1 cellular context compared by ENCODE assay signal in the genomic region with DNA sequence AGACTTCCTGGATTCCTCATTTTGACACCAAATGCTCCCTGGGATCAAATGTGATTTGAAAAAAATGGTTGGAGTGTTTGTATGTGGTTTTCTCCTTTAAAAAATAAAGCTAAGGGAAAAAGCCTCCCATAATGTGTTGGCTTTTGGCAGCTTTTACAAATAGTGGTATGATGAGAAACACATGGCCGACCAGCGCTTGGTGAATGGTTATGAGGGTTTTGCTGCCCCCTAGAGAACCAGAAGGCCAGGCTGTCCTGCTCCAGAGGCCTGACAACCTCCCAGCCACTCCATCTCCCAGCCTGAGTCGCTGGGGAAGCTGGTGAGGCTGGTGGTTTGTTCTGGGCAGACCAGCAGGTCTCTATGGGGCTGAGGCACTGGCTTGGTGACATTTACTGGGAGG.
TF ChIP-seq lines count a peak whose summit lies in the region.

No MANE protein-coding gene starts in this region.

TF ChIP-seq in GM12878, 131 proteins besides CTCF, POLR2A, EP300 and RAD21 (continued from another document):
- TF ChIP-seq DPF2 (IDR thresholded peaks at IDR 0.05) (no peak), SMAD1 (IDR thresholded peaks at IDR 0.05; ENCODE audit: low read depth, partially characterized antibody) (no peak), RFX5 (IDR thresholded peaks at IDR 0.05; ENCODE audit: low read depth, low read length) (no peak)
- TF ChIP-seq, protein P1, sequence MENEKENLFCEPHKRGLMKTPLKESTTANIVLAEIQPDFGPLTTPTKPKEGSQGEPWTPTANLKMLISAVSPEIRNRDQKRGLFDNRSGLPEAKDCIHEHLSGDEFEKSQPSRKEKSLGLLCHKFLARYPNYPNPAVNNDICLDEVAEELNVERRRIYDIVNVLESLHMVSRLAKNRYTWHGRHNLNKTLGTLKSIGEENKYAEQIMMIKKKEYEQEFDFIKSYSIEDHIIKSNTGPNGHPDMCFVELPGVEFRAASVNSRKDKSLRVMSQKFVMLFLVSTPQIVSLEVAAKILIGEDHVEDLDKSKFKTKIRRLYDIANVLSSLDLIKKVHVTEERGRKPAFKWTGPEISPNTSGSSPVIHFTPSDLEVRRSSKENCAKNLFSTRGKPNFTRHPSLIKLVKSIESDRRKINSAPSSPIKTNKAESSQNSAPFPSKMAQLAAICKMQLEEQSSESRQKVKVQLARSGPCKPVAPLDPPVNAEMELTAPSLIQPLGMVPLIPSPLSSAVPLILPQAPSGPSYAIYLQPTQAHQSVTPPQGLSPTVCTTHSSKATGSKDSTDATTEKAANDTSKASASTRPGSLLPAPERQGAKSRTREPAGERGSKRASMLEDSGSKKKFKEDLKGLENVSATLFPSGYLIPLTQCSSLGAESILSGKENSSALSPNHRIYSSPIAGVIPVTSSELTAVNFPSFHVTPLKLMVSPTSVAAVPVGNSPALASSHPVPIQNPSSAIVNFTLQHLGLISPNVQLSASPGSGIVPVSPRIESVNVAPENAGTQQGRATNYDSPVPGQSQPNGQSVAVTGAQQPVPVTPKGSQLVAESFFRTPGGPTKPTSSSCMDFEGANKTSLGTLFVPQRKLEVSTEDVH (IDR thresholded peaks at IDR 0.05; ENCODE audit: low read depth, partially characterized antibody): no peak
